Comparison of ENCODE assay signal across 11 cellular contexts in genomic region chr18:21743166-21743831, GRCh38. TPM values are rescaled to one million over a fixed set of nuclear protein-coding genes. Genes with fewer than 3 reads are reported as not detected.
A peak's percentile ranks its signal among the peaks of the same experiment; 100 is the strongest.
DNase-seq lines count a peak whose midpoint lies in the region; ATAC-seq and TF ChIP-seq lines count a peak whose summit lies in the region.
"Had no signal": no experiment of that assay in that cellular context is flagged by ENCODE, and none has a peak within 500 bp of the region (broad histone marks: within the 10 kb centered on the region; RNA-seq: fewer than 3 reads in every experiment).

No MANE protein-coding gene starts in this region.

- no peaks in the 10 kb centered on the region for H3K36me3 Mint-ChIP-seq in CD4-positive, CD25-positive, alpha-beta regulatory T cell
- peaks cover 27% of the 10 kb centered on the region for H3K36me3 Mint-ChIP-seq in activated T-helper 17 cell treated with anti-CD3 and anti-CD28 coated beads, Interleukin-2, amount 50 U/mL, for 72 hours (ENCODE audit: low read depth)
- no peaks in the 10 kb centered on the region for H3K36me3 Mint-ChIP-seq in naive B cell

- CTCF ChIA-PET in HEK293 (lab: Yijun Ruan, JAX), result interaction anchor here (0.6 to 0.7 kb wide), 2 partner anchors 44 to 859 kb away, joined by 3 to 4 read pairs; no protein-coding TSS in a partner anchor

- H3K27me3 ChIP-seq in CD4-positive, CD25-positive, alpha-beta regulatory T cell (ENCODE audit: control insufficient read depth, insufficient read depth, low read length), result no peaks in the 10 kb centered on the region
- no peaks in the 10 kb centered on the region for H3K27me3 ChIP-seq in sigmoid colon

- ATAC-seq in CD4-positive, CD25-positive, alpha-beta regulatory T cell (ENCODE audit: low read depth in 2 of 2), result no peak
- ATAC-seq in activated T-helper 17 cell treated with anti-CD3 and anti-CD28 coated beads, Interleukin-2, amount 50 U/mL, for 72 hours (replicated peaks), result peak; percentile 13
- ATAC-seq in naive B cell (ENCODE audit: low read depth in 2 of 2) (no peak), GM21717 (IDR thresholded peaks at IDR 0.05; ENCODE audit: unreplicated experiment) (no peak), HG02642 (IDR thresholded peaks at IDR 0.05; ENCODE audit: poor library complexity, unreplicated experiment) (no peak)
- ATAC-seq: left lobe of liver had no signal

- no peak for TF ChIP-seq EP300 in sigmoid colon (IDR thresholded peaks at IDR 0.05)

- POLR2A ChIA-PET in HEK293 (lab: Yijun Ruan, JAX), result interaction anchor here (1.9 to 4.5 kb wide), 2 partner anchors 39 to 143 kb away, joined by 7 to 38 read pairs; partner anchors contain the start of genes ABHD3 and ESCO1

- peak overlapping the region; percentile 38 to 89 (median 85) for H3K27ac Mint-ChIP-seq in CD4-positive, CD25-positive, alpha-beta regulatory T cell
- peak overlapping the region; percentile 94 for H3K27ac Mint-ChIP-seq in activated T-helper 17 cell treated with anti-CD3 and anti-CD28 coated beads, Interleukin-2, amount 50 U/mL, for 72 hours
- H3K27ac Mint-ChIP-seq in naive B cell, result no peak overlapping the region

- peak overlapping the region; percentile 86 for H3K4me3 ChIP-seq in CD4-positive, CD25-positive, alpha-beta regulatory T cell (ENCODE audit: low read depth, low read length)
- H3K4me3 ChIP-seq in HEK293 (ENCODE audit: low read depth, low read length) (peak overlapping the region; percentile 96), sigmoid colon (no peak overlapping the region)

- peaks cover 37 to 73% (median 52%) of the 10 kb centered on the region in 4 donors for H3K4me1 Mint-ChIP-seq in CD4-positive, CD25-positive, alpha-beta regulatory T cell
- H3K4me1 Mint-ChIP-seq in activated T-helper 17 cell treated with anti-CD3 and anti-CD28 coated beads, Interleukin-2, amount 50 U/mL, for 72 hours, result peaks cover 40% of the 10 kb centered on the region
- H3K4me1 Mint-ChIP-seq in naive B cell, result peaks cover 30 to 47% (median 40%) of the 10 kb centered on the region in 3 donors

- peaks cover 4% of the 10 kb centered on the region for H3K27me3 Mint-ChIP-seq in CD4-positive, CD25-positive, alpha-beta regulatory T cell
- H3K27me3 Mint-ChIP-seq in activated T-helper 17 cell treated with anti-CD3 and anti-CD28 coated beads, Interleukin-2, amount 50 U/mL, for 72 hours, result no peaks in the 10 kb centered on the region
- no peaks in the 10 kb centered on the region for H3K27me3 Mint-ChIP-seq in naive B cell

- peaks cover 71% of the 10 kb centered on the region for H3K4me1 ChIP-seq in CD4-positive, CD25-positive, alpha-beta regulatory T cell (ENCODE audit: control insufficient read depth, insufficient read depth, low read length, poor library complexity, severe bottlenecking)
- H3K4me1 ChIP-seq in HEK293 (ENCODE audit: control insufficient read depth, insufficient read depth, low read length), result peaks cover 14% of the 10 kb centered on the region
- peaks cover 0 to 32% (median 18%) of the 10 kb centered on the region in 4 donors for H3K4me1 ChIP-seq in sigmoid colon

- H3K9me3 ChIP-seq in CD4-positive, CD25-positive, alpha-beta regulatory T cell (ENCODE audit: control insufficient read depth in 2 of 2, low read length in 2 of 2), result no peaks in the 10 kb centered on the region
- no peaks in the 10 kb centered on the region for H3K9me3 ChIP-seq in HEK293 (ENCODE audit: control insufficient read depth, insufficient read depth, low read depth, low read length)
- no peaks in the 10 kb centered on the region for H3K9me3 ChIP-seq in sigmoid colon

- no peak for TF ChIP-seq POLR2A in sigmoid colon (IDR thresholded peaks at IDR 0.05)

- peak overlapping the region; percentile 92 for H3K27ac ChIP-seq in CD4-positive, CD25-positive, alpha-beta regulatory T cell (ENCODE audit: insufficient read depth, low read length, poor library complexity, severe bottlenecking)
- H3K27ac ChIP-seq in HEK293 (ENCODE audit: extremely low read depth, low read depth, low read length), result no peak overlapping the region
- no peak overlapping the region for H3K27ac ChIP-seq in sigmoid colon

- H3K4me3 Mint-ChIP-seq in CD4-positive, CD25-positive, alpha-beta regulatory T cell, result peak overlapping the region; percentile 65 to 93 (median 86)
- H3K4me3 Mint-ChIP-seq in activated T-helper 17 cell treated with anti-CD3 and anti-CD28 coated beads, Interleukin-2, amount 50 U/mL, for 72 hours, result peak overlapping the region; percentile 91
- peak overlapping the region in 6 of 8 donors; percentile 42 to 93 (median 64) for H3K4me3 Mint-ChIP-seq in naive B cell

- intact Hi-C loops in sigmoid colon (cut with DNase I), result loop anchor here (5.0 to 10.0 kb wide), 2 partner anchors 58 to 89 kb away; no protein-coding TSS in a partner anchor

- no peak for TF ChIP-seq CTCF in HEK293 (tag by site-specific recombination; IDR thresholded peaks at IDR 0.05)
- no peak for TF ChIP-seq CTCF in sigmoid colon (IDR thresholded peaks at IDR 0.05)

- H3K9me3 Mint-ChIP-seq in CD4-positive, CD25-positive, alpha-beta regulatory T cell, result peaks cover 0 to 5% (median 0%) of the 10 kb centered on the region in 7 donors
- no peaks in the 10 kb centered on the region for H3K9me3 Mint-ChIP-seq in activated T-helper 17 cell treated with anti-CD3 and anti-CD28 coated beads, Interleukin-2, amount 50 U/mL, for 72 hours
- H3K9me3 Mint-ChIP-seq in naive B cell, result no peaks in the 10 kb centered on the region

- WGBS in sigmoid colon, 2 donors, result 82 to 85% methylated on average over 7 of the region's 7 CpGs

- no peaks in the 10 kb centered on the region for H3K36me3 ChIP-seq in CD4-positive, CD25-positive, alpha-beta regulatory T cell (ENCODE audit: control insufficient read depth, insufficient read depth, low read length)
- H3K36me3 ChIP-seq in HEK293 (ENCODE audit: control insufficient read depth in 2 of 2, insufficient read depth in 1 of 2, low read length in 2 of 2), result no peaks in the 10 kb centered on the region
- H3K36me3 ChIP-seq in sigmoid colon, result no peaks in the 10 kb centered on the region

- DNase-seq in CD4-positive, CD25-positive, alpha-beta regulatory T cell, result peak in 1 of 3 donors; percentile 88
- no peak for DNase-seq in naive B cell
- DNase-seq in retina, result no peak
- DNase-seq in sigmoid colon, result no peak
- DNase-seq: DMS79 treated with DMSO at 0.1 percent for 48 hours, NCI-H1105 treated with DMSO at 0.1 percent for 48 hours had no signal

TF ChIP-seq in HEK293, 187 proteins besides CTCF, POLR2A, EP300 and RAD21 (continues in another document):
- TF ChIP-seq ZNF510 (tag by site-specific recombination; IDR thresholded peaks at IDR 0.05; ENCODE audit: insufficient replicate concordance) (peak; percentile 27), PRDM4 (tag by site-specific recombination; IDR thresholded peaks at IDR 0.05) (0 out of 2 replicates have a peak, but pooled peaks have one; percentile 62), TCF7L2 (IDR thresholded peaks at IDR 0.05; ENCODE audit: borderline replicate concordance, low read depth, low read length) (no peak)
- TF ChIP-seq, protein P1, sequence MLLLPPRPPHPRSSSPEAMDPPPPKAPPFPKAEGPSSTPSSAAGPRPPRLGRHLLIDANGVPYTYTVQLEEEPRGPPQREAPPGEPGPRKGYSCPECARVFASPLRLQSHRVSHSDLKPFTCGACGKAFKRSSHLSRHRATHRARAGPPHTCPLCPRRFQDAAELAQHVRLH (tag by site-specific recombination; IDR thresholded peaks at IDR 0.05), result 0 out of 2 replicates have a peak, but pooled peaks have one; percentile 4

RNA-seq across cellular contexts. Expression of gene MIB1, which starts 2.7 kb away (rescaled TPM):
- total RNA-seq in CD4-positive, CD25-positive, alpha-beta regulatory T cell, result 37.7 TPM
- 1 to 10 TPM; 7.3 to 9.9 (median 7.7) TPM for polyA plus RNA-seq in CD4-positive, CD25-positive, alpha-beta regulatory T cell
- 10 to 100 TPM; 52.3 to 64.0 TPM for total RNA-seq in activated T-helper 17 cell treated with anti-CD3 and anti-CD28 coated beads, Interleukin-2, amount 50 U/mL, for 72 hours
- polyA plus RNA-seq in naive B cell (ENCODE audit: low read depth in 6 of 6) (1 to 10 TPM; 2.6 to 6.1 (median 4.1) TPM), sigmoid colon (1 to 10 TPM; 4.2 to 6.1 (median 4.6) TPM)
- 10 to 100 TPM; 31.9 to 45.7 (median 38.7) TPM for total RNA-seq in sigmoid colon

RNA-seq across cellular contexts. Expression of gene ABHD3, which starts 38.7 kb away (rescaled TPM):
- total RNA-seq in CD4-positive, CD25-positive, alpha-beta regulatory T cell, result 57.1 TPM
- 10 to 100 TPM; 37.7 to 48.7 (median 44.7) TPM for polyA plus RNA-seq in CD4-positive, CD25-positive, alpha-beta regulatory T cell
- 10 to 100 TPM; 28.9 to 48.4 TPM for total RNA-seq in activated T-helper 17 cell treated with anti-CD3 and anti-CD28 coated beads, Interleukin-2, amount 50 U/mL, for 72 hours
- polyA plus RNA-seq in naive B cell (ENCODE audit: low read depth in 6 of 6) (10 to 100 TPM; 15.2 to 24.3 (median 19.3) TPM), sigmoid colon (10 to 100 TPM; 23.4 to 72.8 (median 37.2) TPM)
- 10 to 100 TPM in 2 of 4 donors, 1 to 10 TPM in 2; 7.2 to 11.7 (median 9.0) TPM for total RNA-seq in sigmoid colon

Comparison
In these comparisons a context has a peak if more than half of its experiments do, and no peak if none do; other contexts are left out.
1. H3K4me3 ChIP-seq: peak in CD4-positive, CD25-positive, alpha-beta regulatory T cell (single experiment) and HEK293 (single experiment); none in sigmoid colon (0 of 4).
2. H3K27ac Mint-ChIP-seq: peak in CD4-positive, CD25-positive, alpha-beta regulatory T cell (3 of 3) and activated T-helper 17 cell treated with anti-CD3 and anti-CD28 coated beads, Interleukin-2, amount 50 U/mL, for 72 hours (single experiment); none in naive B cell (0 of 6).
3. Peak in every context shown above with its lines, with median percentiles within 50 percentile points of each other: H3K4me3 Mint-ChIP-seq.